17 cellular contexts compared by ENCODE assay signal in the genomic region with DNA sequence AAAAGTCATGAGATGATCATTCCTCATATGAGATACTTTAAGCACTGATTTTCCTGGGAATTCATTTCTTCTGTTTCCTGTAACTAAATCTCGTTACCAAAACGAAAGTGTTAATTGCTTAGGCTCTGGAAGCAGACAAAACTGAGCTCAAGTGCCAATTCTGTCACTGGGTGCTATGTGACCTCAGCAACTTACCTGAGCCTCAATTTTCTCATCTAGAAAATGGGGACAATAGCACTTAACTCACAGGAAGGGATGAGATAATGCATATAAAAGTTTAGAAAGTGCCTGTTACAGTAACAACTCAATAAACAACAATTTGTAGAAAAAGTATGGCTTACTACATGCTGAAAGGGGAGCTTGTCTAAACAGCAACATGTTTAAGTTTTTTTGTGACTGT.
"Had no signal": no experiment of that assay in that cellular context is flagged by ENCODE, and none has a peak within 500 bp of the region (broad histone marks: within the 10 kb centered on the region; RNA-seq: fewer than 3 reads in every experiment).

No MANE protein-coding gene starts in this region.

- H3K27ac Mint-ChIP-seq: activated CD4-positive, alpha-beta memory T cell treated with anti-CD3 and anti-CD28 coated beads for 36 hours; activated CD4-positive, alpha-beta T cell treated with anti-CD3 and anti-CD28 coated beads for 36 hours; activated naive CD4-positive, alpha-beta T cell treated with anti-CD3 and anti-CD28 coated beads, Interleukin-2, amount 10 ng/mL, durations not matched to agents 7 days and 5 days; natural killer cell; T-helper 2 cell treated with Interferon-gamma antibody and Interleukin-4, amounts not matched to agents 5 μg/mL and 100 μg/mL, for 36 hours; WTC11 had no signal

- H3K9me3 Mint-ChIP-seq: activated CD4-positive, alpha-beta memory T cell treated with anti-CD3 and anti-CD28 coated beads for 36 hours; activated naive CD4-positive, alpha-beta T cell treated with anti-CD3 and anti-CD28 coated beads, Interleukin-2, amount 10 ng/mL, durations not matched to agents 7 days and 5 days; natural killer cell; stimulated activated naive B cell treated with anti-CD40 and anti-IgM and Interleukin-4, amounts not matched to agents 10 μg/mL and 1 μg/mL and 100 μg/mL, for 72 hours; T-helper 2 cell treated with Interferon-gamma antibody and Interleukin-4, amounts not matched to agents 5 μg/mL and 100 μg/mL, for 36 hours; WTC11 had no signal

- DNase-seq: activated CD4-positive, alpha-beta memory T cell treated with anti-CD3 and anti-CD28 coated beads for 36 hours; activated CD4-positive, alpha-beta T cell treated with anti-CD3 and anti-CD28 coated beads for 36 hours; activated effector memory CD4-positive, alpha-beta T cell treated with Interleukin-2 at 50 U/mL for 16 hours; activated naive CD4-positive, alpha-beta T cell treated with anti-CD3 and anti-CD28 coated beads, Interleukin-2, amount 10 ng/mL, durations not matched to agents 7 days and 5 days; amniotic stem cell; dorsolateral prefrontal cortex; mesenchymal stem cell; natural killer cell; pancreas; sigmoid colon; spleen; stimulated activated CD4-positive, alpha-beta T cell treated with anti-CD3 and anti-CD28 coated beads, Interleukin-4, amount 100 ng/mL, for 4 hours; stimulated activated naive B cell treated with anti-CD40 and anti-IgM and Interleukin-4, amounts not matched to agents 10 μg/mL and 1 μg/mL and 100 μg/mL, for 72 hours; SW 1271 had no signal

- H3K27ac ChIP-seq: dorsolateral prefrontal cortex, sigmoid colon had no signal

- FAIRE-seq: pancreas, urothelium cell line had no signal

- H3K36me3 ChIP-seq: pancreas had no signal

- H3K27me3 ChIP-seq: dorsolateral prefrontal cortex, pancreas, sigmoid colon, spleen had no signal

- H3K9me3 ChIP-seq: pancreas, sigmoid colon, spleen had no signal

- H3K4me3 Mint-ChIP-seq: activated CD4-positive, alpha-beta memory T cell treated with anti-CD3 and anti-CD28 coated beads for 36 hours; activated CD4-positive, alpha-beta T cell treated with anti-CD3 and anti-CD28 coated beads for 36 hours; activated naive CD4-positive, alpha-beta T cell treated with anti-CD3 and anti-CD28 coated beads, Interleukin-2, amount 10 ng/mL, durations not matched to agents 7 days and 5 days; natural killer cell; stimulated activated naive B cell treated with anti-CD40 and anti-IgM and Interleukin-4, amounts not matched to agents 10 μg/mL and 1 μg/mL and 100 μg/mL, for 72 hours; T-helper 2 cell treated with Interferon-gamma antibody and Interleukin-4, amounts not matched to agents 5 μg/mL and 100 μg/mL, for 36 hours; WTC11 had no signal

- H3K4me3 ChIP-seq: dorsolateral prefrontal cortex, pancreas, sigmoid colon, spleen had no signal

- ATAC-seq: activated CD4-positive, alpha-beta T cell treated with anti-CD3 and anti-CD28 coated beads for 36 hours; natural killer cell; pancreas; stimulated activated naive B cell treated with anti-CD40 and anti-IgM and Interleukin-4, amounts not matched to agents 10 μg/mL and 1 μg/mL and 100 μg/mL, for 72 hours; WTC11 had no signal

- H3K27me3 Mint-ChIP-seq: activated CD4-positive, alpha-beta memory T cell treated with anti-CD3 and anti-CD28 coated beads for 36 hours; activated CD4-positive, alpha-beta T cell treated with anti-CD3 and anti-CD28 coated beads for 36 hours; activated naive CD4-positive, alpha-beta T cell treated with anti-CD3 and anti-CD28 coated beads, Interleukin-2, amount 10 ng/mL, durations not matched to agents 7 days and 5 days; stimulated activated naive B cell treated with anti-CD40 and anti-IgM and Interleukin-4, amounts not matched to agents 10 μg/mL and 1 μg/mL and 100 μg/mL, for 72 hours had no signal

- H3K36me3 Mint-ChIP-seq: natural killer cell, WTC11 had no signal
